ENCODE assay signal across 26 cellular contexts in the genomic region with DNA sequence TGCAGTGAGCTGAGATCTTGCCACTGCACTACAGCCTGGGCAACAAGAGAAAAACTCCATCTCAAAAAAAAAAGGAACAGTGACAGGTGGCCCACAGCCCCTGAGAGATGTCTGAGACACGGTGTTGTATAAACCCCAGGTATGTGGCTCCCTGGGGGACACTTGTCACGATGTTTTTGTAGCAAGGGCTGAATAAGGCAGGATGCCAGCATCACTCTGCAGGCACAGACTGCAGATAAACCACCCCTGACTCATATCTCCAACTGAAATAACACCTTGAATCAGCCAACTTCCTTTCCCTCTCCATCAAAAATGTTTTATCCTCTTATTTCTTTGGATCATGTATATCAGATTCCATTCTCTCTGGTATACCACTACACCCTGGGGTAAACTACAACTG. TPM values are rescaled to one million over a fixed set of nuclear protein-coding genes. Genes with fewer than 3 reads are reported as not detected.
DNase-seq lines count a peak whose midpoint lies in the region; ATAC-seq and TF ChIP-seq lines count a peak whose summit lies in the region.
"Had no signal": no experiment of that assay in that cellular context is flagged by ENCODE, and none has a peak within 500 bp of the region (broad histone marks: within the 10 kb centered on the region; RNA-seq: fewer than 3 reads in every experiment).

No MANE protein-coding gene starts in this region.

- H3K9me3 ChIP-seq in CD8-positive, alpha-beta T cell (ENCODE audit: low read length) = no peaks in the 10 kb centered on the region
- H3K9me3 ChIP-seq: ascending aorta, BE2C, MG63, SJCRH30, upper lobe of right lung had no signal

- H3K27ac ChIP-seq in CD8-positive, alpha-beta T cell (ENCODE audit: low read depth, low read length) = no peak overlapping the region
- H3K27ac ChIP-seq: ascending aorta, epithelial cell of prostate, SJCRH30, upper lobe of right lung had no signal

- H3K9me3 Mint-ChIP-seq in CD8-positive, alpha-beta T cell = no peaks in the 10 kb centered on the region
- H3K9me3 Mint-ChIP-seq in activated CD8-positive, alpha-beta T cell treated with anti-CD3 and anti-CD28 coated beads for 36 hours = no peaks in the 10 kb centered on the region
- H3K9me3 Mint-ChIP-seq: activated CD4-positive, alpha-beta memory T cell treated with anti-CD3 and anti-CD28 coated beads for 36 hours; activated T-helper 2 cell treated with anti-CD3 and anti-CD28 coated beads, Interferon-gamma antibody, Interleukin-2, Interleukin-4, amounts not matched to agents 10 μg/mL and 5 μg/mL and 100 μg/mL, durations not matched to agents 14 hours and 24 hours and 36 hours; central memory CD8-positive, alpha-beta T cell; naive B cell; T-cell had no signal

- H3K36me3 ChIP-seq in CD8-positive, alpha-beta T cell (ENCODE audit: insufficient read depth, low read length) = no peaks in the 10 kb centered on the region
- H3K36me3 ChIP-seq: ascending aorta, BE2C, MG63, SJCRH30, upper lobe of right lung had no signal

- ATAC-seq in left cardiac atrium = peak; percentile 71 to 85
- ATAC-seq in CD8-positive, alpha-beta T cell = no peak
- ATAC-seq in activated CD8-positive, alpha-beta T cell treated with anti-CD3 and anti-CD28 coated beads for 36 hours = no peak
- ATAC-seq: HCT116, Panc1, T-cell, upper lobe of right lung had no signal

- H3K4me3 ChIP-seq in CD8-positive, alpha-beta T cell (ENCODE audit: low read depth, low read length) = no peak overlapping the region
- H3K4me3 ChIP-seq: ascending aorta, MG63, SJCRH30, upper lobe of right lung had no signal

- peaks cover 28% of the 10 kb centered on the region for H3K27me3 Mint-ChIP-seq in CD8-positive, alpha-beta T cell (ENCODE audit: low read depth)
- H3K27me3 Mint-ChIP-seq in activated CD8-positive, alpha-beta T cell treated with anti-CD3 and anti-CD28 coated beads for 36 hours = peaks cover 9% of the 10 kb centered on the region

- no peak overlapping the region for H3K4me3 Mint-ChIP-seq in CD8-positive, alpha-beta T cell
- H3K4me3 Mint-ChIP-seq in activated CD8-positive, alpha-beta T cell treated with anti-CD3 and anti-CD28 coated beads for 36 hours = no peak overlapping the region
- H3K4me3 Mint-ChIP-seq: activated CD4-positive, alpha-beta memory T cell treated with anti-CD3 and anti-CD28 coated beads for 36 hours; activated naive CD8-positive, alpha-beta T cell; central memory CD8-positive, alpha-beta T cell; naive B cell; T-cell had no signal

- intact Hi-C loops in left cardiac atrium (cut with DNase I) = no loop called here
- intact Hi-C loops in CD8-positive, alpha-beta T cell (cut with DNase I, micrococcal nuclease) = no loop called here
- intact Hi-C loops in activated CD8-positive, alpha-beta T cell treated with anti-CD3 and anti-CD28 coated beads for 36 hours (cut with micrococcal nuclease) = no loop called here

- H3K4me1 ChIP-seq in CD8-positive, alpha-beta T cell (ENCODE audit: insufficient read depth, low read length) = no peaks in the 10 kb centered on the region
- H3K4me1 ChIP-seq: ascending aorta, SJCRH30, upper lobe of right lung had no signal

- no peaks in the 10 kb centered on the region for H3K36me3 Mint-ChIP-seq in CD8-positive, alpha-beta T cell
- no peaks in the 10 kb centered on the region for H3K36me3 Mint-ChIP-seq in activated CD8-positive, alpha-beta T cell treated with anti-CD3 and anti-CD28 coated beads for 36 hours (ENCODE audit: low read depth)
- H3K36me3 Mint-ChIP-seq: activated CD4-positive, alpha-beta memory T cell treated with anti-CD3 and anti-CD28 coated beads for 36 hours; activated naive CD8-positive, alpha-beta T cell; naive B cell; T-cell had no signal

- POLR2A ChIA-PET in CD8-positive, alpha-beta T cell (lab: Charles Lee) = no interaction called here
- POLR2A ChIA-PET in activated CD8-positive, alpha-beta T cell treated with anti-CD3 and anti-CD28 coated beads for 36 hours (lab: Charles Lee) = no interaction called here

- H3K4me1 Mint-ChIP-seq in CD8-positive, alpha-beta T cell (ENCODE audit: low read depth) = no peaks in the 10 kb centered on the region
- no peaks in the 10 kb centered on the region for H3K4me1 Mint-ChIP-seq in activated CD8-positive, alpha-beta T cell treated with anti-CD3 and anti-CD28 coated beads for 36 hours (ENCODE audit: low read depth)
- H3K4me1 Mint-ChIP-seq: central memory CD8-positive, alpha-beta T cell; naive B cell; T-cell had no signal

- DNase-seq in A172 (ENCODE audit: low spot score) (peak; percentile 47), LHCN-M2 (ENCODE audit: low read depth) (peak; percentile 85), NCI-H345 (lab: John Stamatoyannopoulos, UW) (peak; percentile 36), left cardiac atrium (peak; percentile 46), GM19240 (ENCODE audit: insufficient read length, low spot score) (no peak)
- DNase-seq in activated effector memory CD4-positive, alpha-beta T cell treated with Interleukin-2 at 50 U/mL for 16 hours = no peak
- no peak for DNase-seq in CD8-positive, alpha-beta T cell
- DNase-seq in activated CD8-positive, alpha-beta T cell treated with anti-CD3 and anti-CD28 coated beads for 36 hours = no peak
- DNase-seq: activated CD4-positive, alpha-beta memory T cell treated with anti-CD3 and anti-CD28 coated beads for 36 hours; BE2C; COR-L47; naive B cell; NK-92 treated with Interleukin-12 subunit alpha and Interleukin-12 subunit beta, amount 100 ng/mL, for 24 hours; SJCRH30; small intestine; stimulated activated CD4-positive, alpha-beta T cell treated with anti-CD3 and anti-CD28 coated beads, Interleukin-1b, Interleukin-23, amount 100 ng/mL, for 48 hours; T-cell; upper lobe of right lung had no signal

- no peak overlapping the region for H3K27ac Mint-ChIP-seq in CD8-positive, alpha-beta T cell
- no peak overlapping the region for H3K27ac Mint-ChIP-seq in activated CD8-positive, alpha-beta T cell treated with anti-CD3 and anti-CD28 coated beads for 36 hours
- H3K27ac Mint-ChIP-seq: activated CD4-positive, alpha-beta memory T cell treated with anti-CD3 and anti-CD28 coated beads for 36 hours; activated naive CD8-positive, alpha-beta T cell; activated T-helper 2 cell treated with anti-CD3 and anti-CD28 coated beads, Interferon-gamma antibody, Interleukin-2, Interleukin-4, amounts not matched to agents 10 μg/mL and 5 μg/mL and 100 μg/mL, durations not matched to agents 14 hours and 24 hours and 36 hours; naive B cell; T-cell had no signal

- TF ChIP-seq CTCF in CD8-positive, alpha-beta T cell (IDR thresholded peaks at IDR 0.05) = no peak
- TF ChIP-seq CTCF in activated CD8-positive, alpha-beta T cell treated with anti-CD3 and anti-CD28 coated beads for 36 hours (IDR thresholded peaks at IDR 0.05) = no peak

- H3K27me3 ChIP-seq in CD8-positive, alpha-beta T cell (ENCODE audit: insufficient read depth, low read length) = no peaks in the 10 kb centered on the region
- H3K27me3 ChIP-seq: ascending aorta, BE2C, MG63, SJCRH30 had no signal

- CTCF ChIA-PET in CD8-positive, alpha-beta T cell (lab: Charles Lee) = no interaction called here
- CTCF ChIA-PET in activated CD8-positive, alpha-beta T cell treated with anti-CD3 and anti-CD28 coated beads for 36 hours (lab: Charles Lee) = no interaction called here

RNA-seq across cellular contexts. Expression of a gene that starts 52.5 kb away (rescaled TPM):
- total RNA-seq in A172 (2014; rRNA removed; shearing (Covaris generic)) = 3.0 and 3.1 TPM in 2 replicates
- total RNA-seq in LHCN-M2 (2014; rRNA removed) (1.3 and 2.4 TPM in 2 replicates), left cardiac atrium (10 to 100 TPM; 23.3 to 33.8 TPM)
- 3.3 TPM for polyA plus RNA-seq in LHCN-M2 (2012)
- not detected for total RNA-seq in CD8-positive, alpha-beta T cell
- not detected for total RNA-seq in activated CD8-positive, alpha-beta T cell treated with anti-CD3 and anti-CD28 coated beads for 36 hours
- total RNA-seq: activated CD4-positive, alpha-beta memory T cell treated with anti-CD3 and anti-CD28 coated beads for 36 hours; activated T-helper 2 cell treated with anti-CD3 and anti-CD28 coated beads, Interferon-gamma antibody, Interleukin-2, Interleukin-4, amounts not matched to agents 10 μg/mL and 5 μg/mL and 100 μg/mL, durations not matched to agents 14 hours and 24 hours and 36 hours; SJCRH30 had no signal

Comparison
In these comparisons a context has a peak if more than half of its experiments do, and no peak if none do; other contexts are left out.
1. DNase-seq: peak in A172 (single experiment), LHCN-M2 (single experiment), NCI-H345 (single experiment) and left cardiac atrium (single experiment); none in activated effector memory CD4-positive, alpha-beta T cell treated with Interleukin-2 at 50 U/mL for 16 hours (single experiment), CD8-positive, alpha-beta T cell (0 of 7), GM19240 (single experiment) and activated CD8-positive, alpha-beta T cell treated with anti-CD3 and anti-CD28 coated beads for 36 hours (single experiment).
2. ATAC-seq: peak in left cardiac atrium (2 of 2); none in CD8-positive, alpha-beta T cell (single experiment) and activated CD8-positive, alpha-beta T cell treated with anti-CD3 and anti-CD28 coated beads for 36 hours (single experiment).